17 cellular contexts compared by ENCODE assay signal in genomic region chr17:56676807-56677206, GRCh38.
DNase-seq lines count a peak whose midpoint lies in the region; ATAC-seq and TF ChIP-seq lines count a peak whose summit lies in the region.
"Had no signal": no experiment of that assay in that cellular context is flagged by ENCODE, and none has a peak within 500 bp of the region (broad histone marks: within the 10 kb centered on the region; RNA-seq: fewer than 3 reads in every experiment).

No MANE protein-coding gene starts in this region.

- no peaks in the 10 kb centered on the region for H3K36me3 ChIP-seq in left ventricle myocardium inferior
- no peaks in the 10 kb centered on the region for H3K36me3 ChIP-seq in heart left ventricle
- H3K36me3 ChIP-seq in MG63, result no peaks in the 10 kb centered on the region

- intact Hi-C loops in left ventricle myocardium inferior (cut with micrococcal nuclease) (no loop called here), heart left ventricle (cut with DNase I) (loop anchor here in 4 of 10 donors (5.0 kb wide), 2 partner anchors 85 to 830 kb away; partner anchors contain the start of gene NOG (in 3 of the 4))

- H3K27me3 ChIP-seq in left ventricle myocardium inferior (ENCODE audit: low read depth) (peaks cover 97% of the 10 kb centered on the region), heart left ventricle (peaks cover 7 to 78% (median 28%) of the 10 kb centered on the region in 9 donors), MG63 (no peaks in the 10 kb centered on the region)

- no peak for ATAC-seq in heart left ventricle
- no peak for ATAC-seq in GM21447 (IDR thresholded peaks at IDR 0.05; ENCODE audit: unreplicated experiment)
- ATAC-seq in HG03045 (IDR thresholded peaks at IDR 0.05; ENCODE audit: unreplicated experiment), result no peak
- ATAC-seq: sciatic nerve had no signal

- no peak for DNase-seq in left ventricle myocardium inferior
- no peak for DNase-seq in heart left ventricle
- peak; percentile 43 for DNase-seq in MG63
- DNase-seq in epithelial cell of esophagus (ENCODE audit: low read depth), result peak; percentile 27
- DNase-seq in superior temporal gyrus (ENCODE audit: extremely low spot score), result peak; percentile 17
- DNase-seq in NCI-H345 (lab: John Stamatoyannopoulos, UW), result no peak
- DNase-seq: activated CD4-positive, alpha-beta T cell treated with anti-CD3 and anti-CD28 coated beads, Interleukin-2, amount 10 ng/mL, durations not matched to agents 24 days and 14 days; activated naive CD8-positive, alpha-beta T cell treated with anti-CD3 and anti-CD28 coated beads, Interleukin-2, amount 10 ng/mL, durations not matched to agents 7 days and 5 days; activated T-cell treated with anti-CD3 and anti-CD28 coated beads, Interleukin-2, amount 50 U/mL, for 1 hour; DMS53; mesendoderm; NCI-H1694 treated with DMSO at 0.1 percent for 48 hours; NCI-H774; stimulated activated CD4-positive, alpha-beta T cell treated with anti-CD3 and anti-CD28 coated beads, Interleukin-4, amount 100 ng/mL, for 1 hour had no signal

- 90 to 100% (median 97%) methylated on average over 1 of the region's 1 CpG for WGBS in heart left ventricle, 4 donors

- H3K27ac ChIP-seq in left ventricle myocardium inferior (replicated peaks) (no peak overlapping the region), heart left ventricle (no peak overlapping the region)

- TF ChIP-seq POLR2A in heart left ventricle (IDR thresholded peaks at IDR 0.05), result no peak

- peak; percentile 7 for TF ChIP-seq CTCF in left ventricle myocardium inferior (IDR thresholded peaks at IDR 0.05; ENCODE audit: borderline replicate concordance)
- TF ChIP-seq CTCF in heart left ventricle (IDR thresholded peaks at IDR 0.05), result no peak
- TF ChIP-seq CTCF in epithelial cell of esophagus (IDR thresholded peaks at IDR 0.05; ENCODE audit: insufficient read depth, low read depth, low read length, missing control alignments), result peak; percentile 26

- H3K4me1 ChIP-seq in left ventricle myocardium inferior, result peaks cover 9% of the 10 kb centered on the region
- H3K4me1 ChIP-seq in heart left ventricle, result peaks cover 0 to 22% (median 6%) of the 10 kb centered on the region in 12 donors

- H3K4me3 ChIP-seq in left ventricle myocardium inferior (no peak overlapping the region), heart left ventricle (no peak overlapping the region), MG63 (no peak overlapping the region), epithelial cell of esophagus (ENCODE audit: low read length) (no peak overlapping the region)

- H3K9me3 ChIP-seq in left ventricle myocardium inferior (replicated peaks), result no peaks in the 10 kb centered on the region
- H3K9me3 ChIP-seq in heart left ventricle, result no peaks in the 10 kb centered on the region
- H3K9me3 ChIP-seq in MG63, result no peaks in the 10 kb centered on the region

Comparison
In these comparisons a context has a peak if more than half of its experiments do, and no peak if none do; other contexts are left out.
1. CTCF ChIP-seq: peak in left ventricle myocardium inferior (single experiment) and epithelial cell of esophagus (single experiment); none in heart left ventricle (0 of 12).
2. DNase-seq: peak in MG63 (single experiment), epithelial cell of esophagus (single experiment) and superior temporal gyrus (single experiment); none in left ventricle myocardium inferior (single experiment), heart left ventricle (0 of 5) and NCI-H345 (single experiment).